30 cellular contexts compared by ENCODE assay signal in genomic region chr6:10850728-10851127, GRCh38. TPM values are rescaled to one million over a fixed set of nuclear protein-coding genes. Genes with fewer than 3 reads are reported as not detected.
"Had no signal": no experiment of that assay in that cellular context is flagged by ENCODE, and none has a peak within 500 bp of the region (broad histone marks: within the 10 kb centered on the region; RNA-seq: fewer than 3 reads in every experiment).

No MANE protein-coding gene starts in this region.

- H3K27me3 ChIP-seq: right lobe of liver, tibial nerve had no signal

- H3K4me3 ChIP-seq: right lobe of liver, tibial nerve had no signal

- H3K4me1 ChIP-seq: right lobe of liver, tibial nerve had no signal

- ATAC-seq: activated naive CD8-positive, alpha-beta T cell treated with anti-CD3 and anti-CD28 coated beads, Interleukin-2, amount 50 U/mL, for 24 hours; esophagus mucosa; left cardiac atrium; naive thymus-derived CD4-positive, alpha-beta T cell; right lobe of liver had no signal

- H3K27ac ChIP-seq: right lobe of liver, tibial nerve had no signal

- H3K9me3 ChIP-seq: right lobe of liver had no signal

- H3K36me3 ChIP-seq: right lobe of liver had no signal

- H3K27ac Mint-ChIP-seq: activated CD4-positive, alpha-beta memory T cell treated with anti-CD3 and anti-CD28 coated beads, Interleukin-2, amount 10 ng/mL, durations not matched to agents 7 days and 5 days; activated CD4-positive, alpha-beta T cell treated with anti-CD3 and anti-CD28 coated beads, Interleukin-2, amount 10 ng/mL, durations not matched to agents 7 days and 5 days; activated naive CD8-positive, alpha-beta T cell treated with anti-CD3 and anti-CD28 coated beads, Interleukin-2, amount 50 U/mL, for 24 hours; activated T-cell treated with anti-CD3 and anti-CD28 coated beads, Interleukin-2, amount 50 U/mL, for 24 hours; naive thymus-derived CD4-positive, alpha-beta T cell had no signal

- DNase-seq: activated CD4-positive, alpha-beta memory T cell treated with anti-CD3 and anti-CD28 coated beads, Interleukin-2, amount 10 ng/mL, durations not matched to agents 7 days and 5 days; activated CD4-positive, alpha-beta T cell treated with anti-CD3 and anti-CD28 coated beads, Interleukin-2, amount 10 ng/mL, durations not matched to agents 7 days and 5 days; activated CD4-positive, CD25-positive, alpha-beta regulatory T cell treated with anti-CD3 and anti-CD28 coated beads, Interleukin-2, amount 50 U/mL, for 72 hours; activated CD8-positive, alpha-beta memory T cell treated with anti-CD3 and anti-CD28 coated beads, Interleukin-2, amount 50 U/mL, for 48 hours; activated gamma-delta T cell; activated naive CD4-positive, alpha-beta T cell treated with anti-CD3 and anti-CD28 coated beads, Interleukin-2, amount 50 U/mL, for 16 hours; activated naive CD8-positive, alpha-beta T cell treated with anti-CD3 and anti-CD28 coated beads, Interleukin-2, amount 50 U/mL, for 24 hours; activated T-cell treated with anti-CD3 and anti-CD28 coated beads, Interleukin-2, amount 50 U/mL, for 24 hours; amygdala; caudate nucleus; cortex of kidney; foreskin fibroblast; hippocampal formation; left cardiac atrium; mammary epithelial cell; midbrain; naive thymus-derived CD4-positive, alpha-beta T cell; occipital lobe; right lobe of liver; stimulated activated CD4-positive, alpha-beta T cell treated with anti-CD3 and anti-CD28 coated beads, Interleukin-2, amount 100 ng/mL, for 48 hours; stimulated activated naive CD4-positive, alpha-beta T cell treated with Interleukin-2 at 50 U/mL for 16 hours; T-helper 1 cell had no signal

RNA-seq across cellular contexts. Expression of gene MAK, which starts 12.4 kb away (rescaled TPM):
- total RNA-seq: chondrocyte, endothelial cell of umbilical vein, esophagus mucosa, skeletal muscle tissue had no signal

RNA-seq across cellular contexts. Expression of gene GCM2, which starts 31.1 kb away (rescaled TPM):
- total RNA-seq: activated CD4-positive, alpha-beta memory T cell treated with anti-CD3 and anti-CD28 coated beads, Interleukin-2, amount 10 ng/mL, durations not matched to agents 7 days and 5 days; activated CD4-positive, alpha-beta T cell treated with anti-CD3 and anti-CD28 coated beads, Interleukin-2, amount 10 ng/mL, durations not matched to agents 7 days and 5 days; chondrocyte; endothelial cell of umbilical vein; esophagus mucosa; left cardiac atrium; liver; mammary epithelial cell; naive thymus-derived CD4-positive, alpha-beta T cell; neural crest cell; occipital lobe; right lobe of liver; skeletal muscle tissue; temporal lobe; tibial nerve had no signal

RNA-seq across cellular contexts. Expression of gene SYCP2L, which starts 36.1 kb away (rescaled TPM):
- total RNA-seq: activated CD4-positive, alpha-beta memory T cell treated with anti-CD3 and anti-CD28 coated beads, Interleukin-2, amount 10 ng/mL, durations not matched to agents 7 days and 5 days; endothelial cell of umbilical vein; esophagus mucosa had no signal
